ENCODE assay signal across 16 cellular contexts in the genomic region with DNA sequence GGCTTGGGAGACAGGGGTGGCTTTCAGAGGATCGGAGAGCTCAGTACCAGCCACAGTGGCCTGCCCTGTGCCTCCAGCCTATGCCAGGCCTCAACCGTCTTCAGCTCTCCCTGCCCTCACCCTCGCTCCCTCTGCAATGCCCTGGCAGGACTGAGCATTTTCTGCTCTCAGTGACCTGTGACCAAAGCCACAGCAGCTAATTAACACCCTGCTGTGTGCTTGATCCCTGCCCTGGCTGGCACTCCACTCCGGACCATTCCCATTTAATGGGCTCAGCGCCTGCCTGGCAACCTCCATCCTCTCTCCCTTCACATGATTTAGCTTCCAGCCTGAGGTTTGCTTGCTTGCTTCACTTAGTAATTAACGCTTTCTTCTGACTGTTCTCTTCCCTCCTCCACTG.
"Had no signal": no experiment of that assay in that cellular context is flagged by ENCODE, and none has a peak within 500 bp of the region (broad histone marks: within the 10 kb centered on the region; RNA-seq: fewer than 3 reads in every experiment).

No MANE protein-coding gene starts in this region.

- H3K4me3 Mint-ChIP-seq: activated CD8-positive, alpha-beta memory T cell treated with anti-CD3 and anti-CD28 coated beads, Interleukin-2, amount 10 ng/mL, durations not matched to agents 7 days and 5 days; activated naive CD4-positive, alpha-beta T cell treated with anti-CD3 and anti-CD28 coated beads, Interleukin-2, amount 50 U/mL, for 24 hours; activated T-cell treated with anti-CD3 and anti-CD28 coated beads, Interleukin-2, amount 50 U/mL, for 24 hours; natural killer cell had no signal

- H3K36me3 Mint-ChIP-seq: activated CD8-positive, alpha-beta memory T cell treated with anti-CD3 and anti-CD28 coated beads, Interleukin-2, amount 10 ng/mL, durations not matched to agents 7 days and 5 days; activated naive CD4-positive, alpha-beta T cell treated with anti-CD3 and anti-CD28 coated beads, Interleukin-2, amount 50 U/mL, for 24 hours; natural killer cell had no signal

- H3K4me1 Mint-ChIP-seq: activated CD8-positive, alpha-beta memory T cell treated with anti-CD3 and anti-CD28 coated beads, Interleukin-2, amount 10 ng/mL, durations not matched to agents 7 days and 5 days; activated naive CD4-positive, alpha-beta T cell treated with anti-CD3 and anti-CD28 coated beads, Interleukin-2, amount 50 U/mL, for 24 hours; natural killer cell had no signal

- ATAC-seq: activated CD8-positive, alpha-beta memory T cell treated with anti-CD3 and anti-CD28 coated beads, Interleukin-2, amount 10 ng/mL, durations not matched to agents 7 days and 5 days; heart left ventricle; natural killer cell; psoas muscle had no signal

- H3K27ac Mint-ChIP-seq: activated CD8-positive, alpha-beta memory T cell treated with anti-CD3 and anti-CD28 coated beads, Interleukin-2, amount 10 ng/mL, durations not matched to agents 7 days and 5 days; activated naive CD4-positive, alpha-beta T cell treated with anti-CD3 and anti-CD28 coated beads, Interleukin-2, amount 50 U/mL, for 24 hours; activated T-cell treated with anti-CD3 and anti-CD28 coated beads, Interleukin-2, amount 50 U/mL, for 24 hours; natural killer cell had no signal

- H3K27me3 Mint-ChIP-seq: activated CD8-positive, alpha-beta memory T cell treated with anti-CD3 and anti-CD28 coated beads, Interleukin-2, amount 10 ng/mL, durations not matched to agents 7 days and 5 days had no signal

- DNase-seq: activated CD4-positive, alpha-beta T cell treated with anti-CD3 and anti-CD28 coated beads for 1 hour; activated CD4-positive, alpha-beta T cell treated with anti-CD3 and anti-CD28 coated beads, Interleukin-2, amount 50 U/mL, for 48 hours; activated CD8-positive, alpha-beta memory T cell treated with anti-CD3 and anti-CD28 coated beads, Interleukin-2, amount 10 ng/mL, durations not matched to agents 7 days and 5 days; activated effector memory CD4-positive, alpha-beta T cell treated with Interleukin-2 at 50 U/mL for 16 hours; activated T-cell treated with anti-CD3 and anti-CD28 coated beads, Interleukin-2, amount 50 U/mL, for 24 hours; esophagus squamous epithelium; foreskin fibroblast; heart left ventricle; natural killer cell; psoas muscle; stimulated activated CD4-positive, alpha-beta T cell treated with anti-CD3 and anti-CD28 coated beads, Interleukin-2, amount 100 ng/mL, for 48 hours; stimulated activated naive CD4-positive, alpha-beta T cell treated with Interleukin-2 at 50 U/mL for 16 hours; T-helper 9 cell; testis had no signal

- FAIRE-seq: colon had no signal

- H3K9me3 Mint-ChIP-seq: activated naive CD4-positive, alpha-beta T cell treated with anti-CD3 and anti-CD28 coated beads, Interleukin-2, amount 50 U/mL, for 24 hours; natural killer cell had no signal
